In the genomic region with DNA sequence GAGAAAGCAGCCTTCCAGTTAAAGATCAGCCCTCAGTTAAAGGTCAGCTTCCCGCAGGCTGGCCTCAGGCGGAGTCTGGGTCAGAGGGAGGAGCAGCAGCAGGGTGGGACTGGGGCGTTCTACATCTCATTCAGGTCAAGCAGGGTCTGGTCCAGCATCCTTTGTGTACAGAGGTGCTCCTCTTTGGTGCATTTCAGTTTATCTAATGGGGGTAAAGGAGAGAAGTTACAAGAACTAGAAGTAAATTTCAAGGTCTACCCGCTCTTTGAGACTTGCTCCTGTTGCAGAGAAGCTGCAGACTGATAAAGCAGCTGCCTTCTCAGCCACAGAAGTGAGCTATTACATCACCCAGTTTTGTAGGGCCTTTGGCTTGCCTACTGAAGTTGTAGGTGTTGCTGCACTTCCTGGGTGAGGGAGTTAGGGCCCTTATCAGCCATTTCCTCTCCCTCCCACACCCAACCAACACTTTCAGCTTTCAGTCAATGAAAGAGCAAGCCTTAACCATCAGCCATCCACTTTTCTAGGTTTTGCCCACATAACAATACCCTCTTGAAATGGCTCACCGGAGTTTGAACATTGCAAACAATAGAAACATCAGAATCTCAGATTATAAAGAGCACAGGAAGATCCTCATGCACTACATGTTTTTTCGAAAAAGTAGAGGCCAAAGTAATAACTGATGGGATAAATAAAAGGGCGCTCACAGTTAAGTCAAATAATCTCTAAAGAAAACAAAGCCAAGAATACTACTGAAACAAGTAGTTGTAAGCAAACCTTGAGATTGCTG, we compare ENCODE assay signal across 9 cellular contexts. TPM values are rescaled to one million over a fixed set of nuclear protein-coding genes. Genes with fewer than 3 reads are reported as not detected.
DNase-seq lines count a peak whose midpoint lies in the region; ATAC-seq, FAIRE-seq and TF ChIP-seq lines count a peak whose summit lies in the region.
"Had no signal": no experiment of that assay in that cellular context is flagged by ENCODE, and none has a peak within 500 bp of the region (broad histone marks: within the 10 kb centered on the region; RNA-seq: fewer than 3 reads in every experiment).

No MANE protein-coding gene starts in this region.

- H3K9me3 ChIP-seq in liver (ENCODE audit: control insufficient read depth in 4 of 4, low read length in 3 of 4) (peaks cover 0 to 3% (median under 1%) of the 10 kb centered on the region in 4 donors), HepG2 (ENCODE audit: low read length) (no peaks in the 10 kb centered on the region), HUES64 (ENCODE audit: insufficient read depth, low read depth, low read length) (peaks cover 3% of the 10 kb centered on the region; the same call in 1 of the 2 replicates)

- POLR2A ChIA-PET in HepG2 (lab: Yijun Ruan, JAX): no interaction called here
- POLR2A ChIA-PET in activated CD4-positive, alpha-beta memory T cell treated with anti-CD3 and anti-CD28 coated beads, Interleukin-2, amount 10 ng/mL, durations not matched to agents 7 days and 5 days (lab: Charles Lee): interaction anchor here (0.7 to 11.3 kb wide), 19 partner anchors 8 to 612 kb away, joined by 3 to 214 read pairs (median 4); a partner anchor contains a TSS

- no peaks in the 10 kb centered on the region for H3K27me3 Mint-ChIP-seq in activated CD4-positive, alpha-beta memory T cell treated with anti-CD3 and anti-CD28 coated beads, Interleukin-2, amount 10 ng/mL, durations not matched to agents 7 days and 5 days

- H3K4me3 ChIP-seq in liver (ENCODE audit: low read depth in 1 of 3, low read length in 3 of 3) (no peak overlapping the region), HepG2 (replicated peaks in 1 of 3; ENCODE audit: insufficient read depth in 1 of 3, low read depth in 2 of 3, low read length in 3 of 3) (no peak overlapping the region), HUES64 (ENCODE audit: low read length) (no peak overlapping the region)

- intact Hi-C loops in HepG2 (cut with micrococcal nuclease; ENCODE audit: unreplicated experiment): no loop called here

- H3K27ac ChIP-seq in liver (ENCODE audit: low read depth in 1 of 2, low read length in 2 of 2) (no peak overlapping the region), HepG2 (ENCODE audit: extremely low read length, insufficient read depth, low read length) (no peak overlapping the region), HUES64 (ENCODE audit: low read depth, low read length) (0 out of 2 replicates have a peak overlapping the region, but pooled peaks have one; percentile 12)

- H3K4me1 Mint-ChIP-seq in activated CD4-positive, alpha-beta memory T cell treated with anti-CD3 and anti-CD28 coated beads, Interleukin-2, amount 10 ng/mL, durations not matched to agents 7 days and 5 days: peaks cover 59% of the 10 kb centered on the region

- peaks cover 4 to 43% (median 29%) of the 10 kb centered on the region in 4 donors for H3K36me3 ChIP-seq in liver (ENCODE audit: control insufficient read depth in 4 of 4, insufficient read depth in 3 of 4, low read depth in 1 of 4, low read length in 3 of 4)
- peaks cover 18 to 50% of the 10 kb centered on the region in 2 experiments for H3K36me3 ChIP-seq in HepG2 (replicated peaks in 1 of 2; ENCODE audit: control insufficient read depth in 1 of 2, insufficient read depth in 2 of 2, low read length in 2 of 2)
- peaks cover 75% of the 10 kb centered on the region for H3K36me3 ChIP-seq in HUES64 (ENCODE audit: insufficient read depth, low read length)

- H3K4me3 Mint-ChIP-seq in activated CD4-positive, alpha-beta memory T cell treated with anti-CD3 and anti-CD28 coated beads, Interleukin-2, amount 10 ng/mL, durations not matched to agents 7 days and 5 days: peak overlapping the region; percentile 49

- H3K79me2 ChIP-seq in HepG2 (ENCODE audit: insufficient read depth, low read length): no peaks in the 10 kb centered on the region

- TF ChIP-seq POLR2A in HepG2 (IDR thresholded peaks at IDR 0.05; ENCODE audit: insufficient read depth in 1 of 2, low read depth in 2 of 2, low read length in 2 of 2): no peak
- TF ChIP-seq POLR2A in erythroblast (IDR thresholded peaks at IDR 0.05; ENCODE audit: low read length): peak; percentile 81

- in situ Hi-C loops in HepG2 (cut with HindIII; ENCODE audit: extremely low pct_ligation_motif_present, low pct_unique_long_range_greater_than_20kb): no loop called here

- no peak for TF ChIP-seq EP300 in HepG2 (IDR thresholded peaks at IDR 0.05; ENCODE audit: low read depth in 2 of 2, low read length in 2 of 2)
- TF ChIP-seq EP300 in HepG2 (CRISPR knock-in tag; IDR thresholded peaks at IDR 0.05; ENCODE audit: borderline replicate concordance): no peak

- peaks cover 89% of the 10 kb centered on the region for H3K36me3 Mint-ChIP-seq in activated CD4-positive, alpha-beta memory T cell treated with anti-CD3 and anti-CD28 coated beads, Interleukin-2, amount 10 ng/mL, durations not matched to agents 7 days and 5 days (ENCODE audit: low read depth)

- no peak for TF ChIP-seq CTCF in liver (IDR thresholded peaks at IDR 0.05; ENCODE audit: low read depth, low read length, missing input control)
- no peak for TF ChIP-seq CTCF in HepG2 (CRISPR knock-in tag; IDR thresholded peaks at IDR 0.05)

- CTCF ChIA-PET in HepG2 (lab: Yijun Ruan, JAX; ENCODE audit: low intra/inter-chr PET ratio, low total read pairs): no interaction called here
- CTCF ChIA-PET in activated CD4-positive, alpha-beta memory T cell treated with anti-CD3 and anti-CD28 coated beads, Interleukin-2, amount 10 ng/mL, durations not matched to agents 7 days and 5 days (lab: Charles Lee): interaction anchor here (0.6 to 1.6 kb wide), 11 partner anchors 8 to 213 kb away, joined by 3 to 5 read pairs (median 3); a partner anchor contains a TSS

- peak overlapping the region; percentile 92 for H3K27ac Mint-ChIP-seq in activated CD4-positive, alpha-beta memory T cell treated with anti-CD3 and anti-CD28 coated beads, Interleukin-2, amount 10 ng/mL, durations not matched to agents 7 days and 5 days

- H4K20me1 ChIP-seq in HepG2 (ENCODE audit: insufficient read depth, low read length): no peaks in the 10 kb centered on the region; the same call in 1 of the 2 replicates

- no peak for FAIRE-seq in HepG2 (lab: Jason Lieb, UNC)

- 69% methylated on average over 7 of the region's 7 CpGs for whole genome bisulfite sequencing in liver
- WGBS in HepG2 (ENCODE audit: low lambda C conversion rate): 95% methylated on average over 6 of the region's 7 CpGs
- WGBS in HUES64: 89% methylated on average over 6 of the region's 7 CpGs

- BruUV-seq in HepG2 (replicated peaks; lab: Mats Ljungman, UMichigan): no TSS peak

- H3K9ac ChIP-seq in liver (ENCODE audit: low read depth in 1 of 2, low read length in 2 of 2): no peak overlapping the region
- no peak overlapping the region for H3K9ac ChIP-seq in HepG2 (ENCODE audit: insufficient read depth, low read depth, low read length)
- no peak overlapping the region for H3K9ac ChIP-seq in HUES64 (ENCODE audit: low read depth, low read length)

- ATAC-seq in HepG2: no peak
- no peak for ATAC-seq in GM21360 (IDR thresholded peaks at IDR 0.05; ENCODE audit: unreplicated experiment)

- H3K4me1 ChIP-seq in liver (ENCODE audit: control insufficient read depth in 4 of 4, insufficient read depth in 4 of 4, low read length in 3 of 4): no peaks in the 10 kb centered on the region
- H3K4me1 ChIP-seq in HepG2 (ENCODE audit: insufficient read depth, low read length): no peaks in the 10 kb centered on the region
- peaks cover 15% of the 10 kb centered on the region for H3K4me1 ChIP-seq in HUES64 (ENCODE audit: insufficient read depth, low read length)

- H3K27me3 ChIP-seq in liver (ENCODE audit: control insufficient read depth in 4 of 4, insufficient read depth in 4 of 4, low read length in 3 of 4) (no peaks in the 10 kb centered on the region), HepG2 (ENCODE audit: control insufficient read depth in 1 of 2, insufficient read depth in 2 of 2, low read length in 2 of 2) (no peaks in the 10 kb centered on the region), HUES64 (ENCODE audit: insufficient read depth, low read length) (no peaks in the 10 kb centered on the region)

- TF ChIP-seq RAD21 in liver (IDR thresholded peaks at IDR 0.05) (no peak), HepG2 (CRISPR knock-in tag; IDR thresholded peaks at IDR 0.05) (no peak)

- no peak overlapping the region for H2AFZ ChIP-seq in HepG2 (ENCODE audit: low read length)

- no peak for DNase-seq in HepG2 (ENCODE audit: low spot score)
- peak; percentile 83 for DNase-seq in activated CD4-positive, alpha-beta memory T cell treated with anti-CD3 and anti-CD28 coated beads, Interleukin-2, amount 10 ng/mL, durations not matched to agents 7 days and 5 days
- peak; percentile 93 to 96 for DNase-seq in erythroblast (lab: John Stamatoyannopoulos, UW)
- peak; percentile 80 for DNase-seq in stimulated activated CD4-positive, alpha-beta T cell treated with anti-CD3 and anti-CD28 coated beads, Interleukin-4, amount 100 ng/mL, for 24 hours
- DNase-seq in NCI-H1092 (lab: John Stamatoyannopoulos, UW): no peak

- peaks cover 9% of the 10 kb centered on the region for H3K9me3 Mint-ChIP-seq in activated CD4-positive, alpha-beta memory T cell treated with anti-CD3 and anti-CD28 coated beads, Interleukin-2, amount 10 ng/mL, durations not matched to agents 7 days and 5 days

- no peak overlapping the region for H3K4me2 ChIP-seq in HepG2 (ENCODE audit: low read depth, low read length)

RNA-seq across cellular contexts. Expression of a gene that starts 2.8 kb away (rescaled TPM):
- total RNA-seq in liver (under 1 TPM in 1 of 2 donors, not detected in 1; 0.08 TPM), HepG2 (2016; rRNA removed; fragmentation: Illumina TruSeq; extraction: Trizol) (not detected in 2 replicates)
- polyA plus RNA-seq in liver (not detected), HepG2 (2011; rRNA removed) (not detected in 2 replicates)
- not detected in 2 replicates for total RNA-seq in HepG2 (2016; cell fraction: cytosol; rRNA removed; fragmentation: Illumina TruSeq; extraction: Trizol; ENCODE audit: low read depth)
- total RNA-seq in HepG2 (2016; cell fraction: insoluble cytoplasmic fraction; rRNA removed; fragmentation: Illumina TruSeq; extraction: Trizol): not detected in 2 replicates
- total RNA-seq in HepG2 (2016; cell fraction: membrane; rRNA removed; fragmentation: Illumina TruSeq; extraction: Trizol): not detected in 2 replicates
- not detected in 2 replicates for total RNA-seq in HepG2 (2016; cell fraction: nucleus; rRNA removed; fragmentation: Illumina TruSeq; extraction: Trizol)
- not detected in 2 replicates for polyA plus RNA-seq in HepG2 (2011; cell fraction: cytosol; rRNA removed)
- not detected in 2 replicates for polyA plus RNA-seq in HepG2 (2011; cell fraction: nucleus; rRNA removed)
- not detected in 2 replicates for polyA plus RNA-seq in HepG2 (2012)
- not detected in 2 replicates for polyA plus RNA-seq in HepG2 (2016; cell fraction: cytosol; fragmentation: Illumina TruSeq; extraction: Trizol; ENCODE audit: low read depth)
- polyA plus RNA-seq in HepG2 (2016; cell fraction: insoluble cytoplasmic fraction; fragmentation: Illumina TruSeq; extraction: Trizol; ENCODE audit: low read depth): not detected in 2 replicates
- polyA plus RNA-seq in HepG2 (2016; cell fraction: membrane; fragmentation: Illumina TruSeq; extraction: Trizol; ENCODE audit: low read depth): not detected in 2 replicates
- polyA plus RNA-seq in HepG2 (2016; cell fraction: nucleus; fragmentation: Illumina TruSeq; extraction: Trizol; ENCODE audit: insufficient read depth, low read depth): not detected in 2 replicates
- 0.04 TPM in 1 of 2 replicates, not detected in the other for polyA minus RNA-seq in HepG2 (2011; rRNA and poly(A)+ RNA removed; ENCODE audit: low replicate concordance)
- polyA minus RNA-seq in HepG2 (2011; cell fraction: cytosol; rRNA and poly(A)+ RNA removed): not detected in 2 replicates
- polyA minus RNA-seq in HepG2 (2011; cell fraction: nucleus; rRNA and poly(A)+ RNA removed): 0.12 TPM in 1 of 2 replicates, not detected in the other
- not detected for polyA plus RNA-seq in HUES64 (2013, experiment 1 of 2)
- not detected for polyA plus RNA-seq in HUES64 (2013, experiment 2 of 2)
- total RNA-seq in activated CD4-positive, alpha-beta memory T cell treated with anti-CD3 and anti-CD28 coated beads, Interleukin-2, amount 10 ng/mL, durations not matched to agents 7 days and 5 days: under 1 TPM; 0.05 to 0.08 TPM
- total RNA-seq: epithelial cell of proximal tubule had no signal

RNA-seq across cellular contexts. Expression of a gene that starts 34.2 kb away (rescaled TPM):
- total RNA-seq in liver (100 to 1,000 TPM in 1 of 2 donors, 10 to 100 TPM in 1; 89.6 to 120 TPM), HepG2 (2016; rRNA removed; fragmentation: Illumina TruSeq; extraction: Trizol) (307 and 481 TPM in 2 replicates)
- polyA plus RNA-seq in liver (100 to 1,000 TPM; 105 to 113 TPM), HepG2 (2011; rRNA removed) (131 and 160 TPM in 2 replicates)
- total RNA-seq in HepG2 (2016; cell fraction: cytosol; rRNA removed; fragmentation: Illumina TruSeq; extraction: Trizol; ENCODE audit: low read depth): 53.8 and 55.7 TPM in 2 replicates
- total RNA-seq in HepG2 (2016; cell fraction: insoluble cytoplasmic fraction; rRNA removed; fragmentation: Illumina TruSeq; extraction: Trizol): 323 and 475 TPM in 2 replicates
- 138 and 148 TPM in 2 replicates for total RNA-seq in HepG2 (2016; cell fraction: membrane; rRNA removed; fragmentation: Illumina TruSeq; extraction: Trizol)
- 108 and 115 TPM in 2 replicates for total RNA-seq in HepG2 (2016; cell fraction: nucleus; rRNA removed; fragmentation: Illumina TruSeq; extraction: Trizol)
- polyA plus RNA-seq in HepG2 (2011; cell fraction: cytosol; rRNA removed): 118 and 149 TPM in 2 replicates
- 45.9 and 62.4 TPM in 2 replicates for polyA plus RNA-seq in HepG2 (2011; cell fraction: nucleus; rRNA removed)
- 153 and 194 TPM in 2 replicates for polyA plus RNA-seq in HepG2 (2012)
- polyA plus RNA-seq in HepG2 (2016; cell fraction: cytosol; fragmentation: Illumina TruSeq; extraction: Trizol; ENCODE audit: low read depth): 89.5 and 101 TPM in 2 replicates
- 611 and 615 TPM in 2 replicates for polyA plus RNA-seq in HepG2 (2016; cell fraction: insoluble cytoplasmic fraction; fragmentation: Illumina TruSeq; extraction: Trizol; ENCODE audit: low read depth)
- 145 TPM in 2 replicates for polyA plus RNA-seq in HepG2 (2016; cell fraction: membrane; fragmentation: Illumina TruSeq; extraction: Trizol; ENCODE audit: low read depth)
- 192 and 200 TPM in 2 replicates for polyA plus RNA-seq in HepG2 (2016; cell fraction: nucleus; fragmentation: Illumina TruSeq; extraction: Trizol; ENCODE audit: insufficient read depth, low read depth)
- 66.0 and 182 TPM in 2 replicates for polyA minus RNA-seq in HepG2 (2011; rRNA and poly(A)+ RNA removed; ENCODE audit: low replicate concordance)
- 56.6 and 67.6 TPM in 2 replicates for polyA minus RNA-seq in HepG2 (2011; cell fraction: cytosol; rRNA and poly(A)+ RNA removed)
- 52.8 and 54.2 TPM in 2 replicates for polyA minus RNA-seq in HepG2 (2011; cell fraction: nucleus; rRNA and poly(A)+ RNA removed)
- 424 TPM for polyA plus RNA-seq in HUES64 (2013, experiment 1 of 2)
- 440 TPM for polyA plus RNA-seq in HUES64 (2013, experiment 2 of 2)
- total RNA-seq in activated CD4-positive, alpha-beta memory T cell treated with anti-CD3 and anti-CD28 coated beads, Interleukin-2, amount 10 ng/mL, durations not matched to agents 7 days and 5 days: 100 to 1,000 TPM; 792 to 805 TPM

RNA-seq across cellular contexts. Expression of a gene that starts 48.4 kb away (rescaled TPM):
- not detected for total RNA-seq in liver
- polyA plus RNA-seq in liver: not detected
- total RNA-seq in HepG2 (2016; rRNA removed; fragmentation: Illumina TruSeq; extraction: Trizol): not detected in 2 replicates
- not detected in 2 replicates for total RNA-seq in HepG2 (2016; cell fraction: cytosol; rRNA removed; fragmentation: Illumina TruSeq; extraction: Trizol; ENCODE audit: low read depth)
- not detected in 2 replicates for total RNA-seq in HepG2 (2016; cell fraction: insoluble cytoplasmic fraction; rRNA removed; fragmentation: Illumina TruSeq; extraction: Trizol)
- not detected in 2 replicates for total RNA-seq in HepG2 (2016; cell fraction: membrane; rRNA removed; fragmentation: Illumina TruSeq; extraction: Trizol)
- total RNA-seq in HepG2 (2016; cell fraction: nucleus; rRNA removed; fragmentation: Illumina TruSeq; extraction: Trizol): not detected in 2 replicates
- polyA plus RNA-seq in HepG2 (2011; rRNA removed): not detected in 2 replicates
- not detected in 2 replicates for polyA plus RNA-seq in HepG2 (2011; cell fraction: cytosol; rRNA removed)
- not detected in 2 replicates for polyA plus RNA-seq in HepG2 (2011; cell fraction: nucleus; rRNA removed)
- not detected in 2 replicates for polyA plus RNA-seq in HepG2 (2012)
- polyA plus RNA-seq in HepG2 (2016; cell fraction: cytosol; fragmentation: Illumina TruSeq; extraction: Trizol; ENCODE audit: low read depth): not detected in 2 replicates
- polyA plus RNA-seq in HepG2 (2016; cell fraction: insoluble cytoplasmic fraction; fragmentation: Illumina TruSeq; extraction: Trizol; ENCODE audit: low read depth): not detected in 2 replicates
- polyA plus RNA-seq in HepG2 (2016; cell fraction: membrane; fragmentation: Illumina TruSeq; extraction: Trizol; ENCODE audit: low read depth): not detected in 2 replicates
- not detected in 2 replicates for polyA plus RNA-seq in HepG2 (2016; cell fraction: nucleus; fragmentation: Illumina TruSeq; extraction: Trizol; ENCODE audit: insufficient read depth, low read depth)
- not detected in 2 replicates for polyA minus RNA-seq in HepG2 (2011; rRNA and poly(A)+ RNA removed; ENCODE audit: low replicate concordance)
- not detected in 2 replicates for polyA minus RNA-seq in HepG2 (2011; cell fraction: cytosol; rRNA and poly(A)+ RNA removed)
- not detected in 2 replicates for polyA minus RNA-seq in HepG2 (2011; cell fraction: nucleus; rRNA and poly(A)+ RNA removed)
- polyA plus RNA-seq in HUES64 (2013, experiment 1 of 2): not detected
- not detected for polyA plus RNA-seq in HUES64 (2013, experiment 2 of 2)
- not detected for total RNA-seq in activated CD4-positive, alpha-beta memory T cell treated with anti-CD3 and anti-CD28 coated beads, Interleukin-2, amount 10 ng/mL, durations not matched to agents 7 days and 5 days
- total RNA-seq: epithelial cell of proximal tubule had no signal

Comparison
In these comparisons a context has a peak if more than half of its experiments do, and no peak if none do; other contexts are left out.
1. DNase-seq: peak in activated CD4-positive, alpha-beta memory T cell treated with anti-CD3 and anti-CD28 coated beads, Interleukin-2, amount 10 ng/mL, durations not matched to agents 7 days and 5 days (single experiment), erythroblast (2 of 2) and stimulated activated CD4-positive, alpha-beta T cell treated with anti-CD3 and anti-CD28 coated beads, Interleukin-4, amount 100 ng/mL, for 24 hours (single experiment); none in HepG2 (single experiment) and NCI-H1092 (single experiment).